In genomic region chr2:20985061-20985460, GRCh38 we compare ENCODE assay signal across 19 cellular contexts. TPM values are rescaled to one million over a fixed set of nuclear protein-coding genes. Genes with fewer than 3 reads are reported as not detected.
DNase-seq lines count a peak whose midpoint lies in the region; ATAC-seq, FAIRE-seq and TF ChIP-seq lines count a peak whose summit lies in the region.
"Had no signal": no experiment of that assay in that cellular context is flagged by ENCODE, and none has a peak within 500 bp of the region (broad histone marks: within the 10 kb centered on the region; RNA-seq: fewer than 3 reads in every experiment).

No MANE protein-coding gene starts in this region.

- no peak overlapping the region for H4K91ac ChIP-seq in trophoblast cell (ENCODE audit: low read depth, low read length)

- H3K4ac ChIP-seq in trophoblast cell (ENCODE audit: low read depth, low read length), result no peak overlapping the region

- intact Hi-C loops in thyroid gland (cut with DNase I), result no loop called here

- H3K4me3 ChIP-seq in OCI-LY3 (ENCODE audit: low read length) (no peak overlapping the region), gastroesophageal sphincter (no peak overlapping the region), trophoblast cell (ENCODE audit: low read depth, low read length) (no peak overlapping the region), thyroid gland (replicated peaks in 1 of 3) (no peak overlapping the region)
- H3K4me3 ChIP-seq: SJCRH30 had no signal

- H2AK5ac ChIP-seq in trophoblast cell (ENCODE audit: low read length), result no peak overlapping the region

- no peak overlapping the region for H3K9ac ChIP-seq in OCI-LY3 (ENCODE audit: low read length)
- H3K9ac ChIP-seq in trophoblast cell (ENCODE audit: low read length), result no peak overlapping the region

- no peak for ATAC-seq in gastroesophageal sphincter
- no peak for ATAC-seq in activated CD4-positive, CD25-positive, alpha-beta regulatory T cell treated with anti-CD3 and anti-CD28 coated beads, Interleukin-2, amount 50 U/mL, for 24 hours
- no peak for ATAC-seq in stimulated activated naive B cell treated with anti-CD40 and anti-IgM and Interleukin-4, amounts not matched to agents 10 μg/mL and 1 μg/mL and 100 μg/mL, for 72 hours (replicated peaks)
- ATAC-seq: PC-3 had no signal

- H2BK120ac ChIP-seq in trophoblast cell (ENCODE audit: insufficient read depth, low read length, poor library complexity), result no peak overlapping the region

- H3K27ac Mint-ChIP-seq in stimulated activated naive B cell treated with anti-CD40 and anti-IgM and Interleukin-4, amounts not matched to agents 10 μg/mL and 1 μg/mL and 100 μg/mL, for 72 hours, result no peak overlapping the region
- H3K27ac Mint-ChIP-seq: CD4-positive, alpha-beta memory T cell had no signal

- 0 out of 2 replicates have a peak overlapping the region, but pooled peaks have one; percentile 37 for H3K4me2 ChIP-seq in OCI-LY3 (ENCODE audit: low read length)
- H3K4me2 ChIP-seq in trophoblast cell (ENCODE audit: low read length), result peak overlapping the region; percentile 7

- FAIRE-seq in GM12891 (lab: Jason Lieb, UNC), result no peak
- FAIRE-seq: G401.6 had no signal

- no peaks in the 10 kb centered on the region for H3K9me3 Mint-ChIP-seq in stimulated activated naive B cell treated with anti-CD40 and anti-IgM and Interleukin-4, amounts not matched to agents 10 μg/mL and 1 μg/mL and 100 μg/mL, for 72 hours
- H3K9me3 Mint-ChIP-seq: CD4-positive, alpha-beta memory T cell had no signal

- H4K20me1 ChIP-seq in OCI-LY3 (ENCODE audit: insufficient read depth, low read length), result no peaks in the 10 kb centered on the region

- no peak overlapping the region for H2BK5ac ChIP-seq in trophoblast cell (ENCODE audit: low read depth, low read length, poor library complexity)

- no peak overlapping the region for H3K14ac ChIP-seq in trophoblast cell (ENCODE audit: low read length)

- no peak overlapping the region for H4K12ac ChIP-seq in trophoblast cell (ENCODE audit: low read depth, low read length)

- H3K27ac ChIP-seq in OCI-LY3 (ENCODE audit: low read length) (no peak overlapping the region), gastroesophageal sphincter (peak overlapping the region; percentile 48 to 75 (median 54)), trophoblast cell (ENCODE audit: low read depth, low read length) (no peak overlapping the region), thyroid gland (no peak overlapping the region)
- H3K27ac ChIP-seq: RWPE1, SJCRH30 had no signal

- H3K4me3 Mint-ChIP-seq in stimulated activated naive B cell treated with anti-CD40 and anti-IgM and Interleukin-4, amounts not matched to agents 10 μg/mL and 1 μg/mL and 100 μg/mL, for 72 hours, result no peak overlapping the region
- H3K4me3 Mint-ChIP-seq: CD4-positive, alpha-beta memory T cell had no signal

- H3K9me3 ChIP-seq in OCI-LY3 (ENCODE audit: insufficient read depth, low read length) (no peaks in the 10 kb centered on the region), gastroesophageal sphincter (no peaks in the 10 kb centered on the region), trophoblast cell (ENCODE audit: insufficient read depth, low read depth, low read length) (no peaks in the 10 kb centered on the region), thyroid gland (no peaks in the 10 kb centered on the region)
- H3K9me3 ChIP-seq: SJCRH30 had no signal

- H2AFZ ChIP-seq in OCI-LY3 (ENCODE audit: low read depth, low read length), result no peak overlapping the region
- no peak overlapping the region for H2AFZ ChIP-seq in trophoblast cell (ENCODE audit: insufficient read depth, low read length, poor library complexity)

- TF ChIP-seq EP300 in gastroesophageal sphincter (IDR thresholded peaks at IDR 0.05), result no peak

- H3K36me3 ChIP-seq in OCI-LY3 (replicated peaks; ENCODE audit: low read depth, low read length), result no peaks in the 10 kb centered on the region
- no peaks in the 10 kb centered on the region for H3K36me3 ChIP-seq in gastroesophageal sphincter
- H3K36me3 ChIP-seq in trophoblast cell (ENCODE audit: control insufficient read depth in 1 of 2, insufficient read depth in 2 of 2, low read length in 2 of 2), result no peaks in the 10 kb centered on the region
- H3K36me3 ChIP-seq in thyroid gland, result no peaks in the 10 kb centered on the region
- H3K36me3 ChIP-seq: SJCRH30 had no signal

- H3K27me3 ChIP-seq in OCI-LY3 (ENCODE audit: low read depth, low read length) (no peaks in the 10 kb centered on the region; the same call in 1 of the 2 replicates), gastroesophageal sphincter (no peaks in the 10 kb centered on the region), trophoblast cell (ENCODE audit: insufficient read depth, low read length) (no peaks in the 10 kb centered on the region), thyroid gland (no peaks in the 10 kb centered on the region)

- H4K8ac ChIP-seq in trophoblast cell (ENCODE audit: low read depth, low read length), result no peak overlapping the region

- no peak for TF ChIP-seq CTCF in OCI-LY3 (IDR thresholded peaks at IDR 0.05; ENCODE audit: low read depth, low read length)
- TF ChIP-seq CTCF in gastroesophageal sphincter (IDR thresholded peaks at IDR 0.05), result no peak
- no peak for TF ChIP-seq CTCF in thyroid gland (IDR thresholded peaks at IDR 0.05)

- no peak overlapping the region for H3K18ac ChIP-seq in trophoblast cell (ENCODE audit: low read length)

- peaks cover 13% of the 10 kb centered on the region for H3K79me1 ChIP-seq in trophoblast cell (ENCODE audit: low read length)

- DNase-seq in GM12891 (ENCODE audit: insufficient read length, low spot score) (no peak), trophoblast cell (no peak), T-helper 2 cell (no peak), thyroid gland (no peak)
- no peak for DNase-seq in stimulated activated naive B cell treated with anti-CD40 and anti-IgM and Interleukin-4, amounts not matched to agents 10 μg/mL and 1 μg/mL and 100 μg/mL, for 72 hours
- DNase-seq: CD4-positive, alpha-beta memory T cell; DMS79; GOT3; NCI-H187; NCI-H69; NK-92 treated with Interleukin-12 subunit alpha and Interleukin-12 subunit beta, amount 100 ng/mL, for 24 hours; PC-3; SJCRH30 had no signal

- H3K36me3 Mint-ChIP-seq in stimulated activated naive B cell treated with anti-CD40 and anti-IgM and Interleukin-4, amounts not matched to agents 10 μg/mL and 1 μg/mL and 100 μg/mL, for 72 hours, result no peaks in the 10 kb centered on the region
- H3K36me3 Mint-ChIP-seq: CD4-positive, alpha-beta memory T cell had no signal

- peaks cover 11 to 23% of the 10 kb centered on the region in 2 donors for H3K27me3 Mint-ChIP-seq in stimulated activated naive B cell treated with anti-CD40 and anti-IgM and Interleukin-4, amounts not matched to agents 10 μg/mL and 1 μg/mL and 100 μg/mL, for 72 hours

- no peak overlapping the region for H2BK12ac ChIP-seq in trophoblast cell (ENCODE audit: low read length)

- 39 to 49% methylated on average over 5 of the region's 5 CpGs for WGBS in gastroesophageal sphincter (ENCODE audit: low coverage in 1 of 2), 2 donors
- WGBS in trophoblast cell (ENCODE audit: extremely low coverage, insufficient coverage, insufficient read length), result no CpG with 5 or more reads among the region's 5 CpGs
- 40 to 43% methylated on average over 5 of the region's 5 CpGs for WGBS in thyroid gland, 2 donors

- H3K4me1 Mint-ChIP-seq in stimulated activated naive B cell treated with anti-CD40 and anti-IgM and Interleukin-4, amounts not matched to agents 10 μg/mL and 1 μg/mL and 100 μg/mL, for 72 hours, result no peaks in the 10 kb centered on the region
- H3K4me1 Mint-ChIP-seq: CD4-positive, alpha-beta memory T cell had no signal

- no peak overlapping the region for H3K23ac ChIP-seq in trophoblast cell (ENCODE audit: low read length)

- TF ChIP-seq POLR2A in GM12891 (IDR thresholded peaks at IDR 0.05; ENCODE audit: low read depth, low read length), result no peak
- no peak for TF ChIP-seq POLR2A in gastroesophageal sphincter (IDR thresholded peaks at IDR 0.05)
- no peak for TF ChIP-seq POLR2A in thyroid gland (IDR thresholded peaks at IDR 0.05)

- H3K79me2 ChIP-seq in OCI-LY3 (ENCODE audit: low read length) (no peaks in the 10 kb centered on the region), trophoblast cell (ENCODE audit: control insufficient read depth, insufficient read depth, low read length, poor library complexity) (no peaks in the 10 kb centered on the region)

- peaks cover 6% of the 10 kb centered on the region for H3K4me1 ChIP-seq in OCI-LY3 (ENCODE audit: low read length)
- peaks cover 9 to 88% (median 11%) of the 10 kb centered on the region in 3 donors for H3K4me1 ChIP-seq in gastroesophageal sphincter
- H3K4me1 ChIP-seq in trophoblast cell (ENCODE audit: control insufficient read depth in 1 of 2, insufficient read depth in 2 of 2, low read length in 2 of 2), result peaks cover 29 to 33% of the 10 kb centered on the region in 2 experiments
- no peaks in the 10 kb centered on the region for H3K4me1 ChIP-seq in thyroid gland
- H3K4me1 ChIP-seq: SJCRH30 had no signal

TF ChIP-seq in GM12891, 5 proteins besides CTCF, POLR2A, EP300 and RAD21:
- TF ChIP-seq PAX5 (IDR thresholded peaks at IDR 0.05; ENCODE audit: insufficient read depth, low read length, severe bottlenecking) (no peak), SPI1 (IDR thresholded peaks at IDR 0.05; ENCODE audit: low read depth, low read length) (peak; percentile 51; the same call in 1 of the 2 replicates)
TF ChIP-seq in GM12891: peak in this region for 1.

RNA-seq across cellular contexts. Expression of gene APOB, which starts 58.8 kb away (rescaled TPM):
- polyA plus RNA-seq in GM12891 (2012; ENCODE audit: low read depth, missing spikeins), result not detected
- 1 to 10 TPM; 1.2 to 7.8 (median 2.8) TPM for total RNA-seq in gastroesophageal sphincter
- 0.01 and 0.03 TPM in 2 replicates for polyA plus RNA-seq in trophoblast cell (2013)
- total RNA-seq in thyroid gland, result under 1 TPM in 2 of 4 donors, not detected in 2; 0.11 to 0.13 TPM
- total RNA-seq: A172; CD4-positive, alpha-beta memory T cell; PC-3 had no signal
- polyA plus RNA-seq: CD4-positive, alpha-beta memory T cell had no signal

Comparison
In these comparisons a context has a peak if more than half of its experiments do, and no peak if none do; other contexts are left out.
1. H3K27ac ChIP-seq: peak in gastroesophageal sphincter (4 of 4); none in OCI-LY3 (single experiment), trophoblast cell (single experiment) and thyroid gland (0 of 3).